ENCODE assay signal across 10 cellular contexts in genomic region chr14:78254911-78255431, GRCh38.
DNase-seq lines count a peak whose midpoint lies in the region; ATAC-seq and TF ChIP-seq lines count a peak whose summit lies in the region.
"Had no signal": no experiment of that assay in that cellular context is flagged by ENCODE, and none has a peak within 500 bp of the region (broad histone marks: within the 10 kb centered on the region; RNA-seq: fewer than 3 reads in every experiment).

No MANE protein-coding gene starts in this region.

- no peaks in the 10 kb centered on the region for H3K9me2 ChIP-seq in PC-9 (ENCODE audit: insufficient read depth)

- no peak overlapping the region for H2AFZ ChIP-seq in PC-9

- no TSS peak for BruUV-seq in PC-9 (replicated peaks; lab: Mats Ljungman, UMichigan)

- H3K27ac ChIP-seq in SJCRH30 = no peak overlapping the region
- H3K27ac ChIP-seq in PC-9 = no peak overlapping the region
- H3K27ac ChIP-seq: upper lobe of right lung had no signal

- CTCF ChIA-PET in PC-9 (lab: Charles Lee) = no interaction called here

- H3K79me2 ChIP-seq in PC-9 (ENCODE audit: low read depth) = no peaks in the 10 kb centered on the region

- H3K4me2 ChIP-seq in PC-9 = no peak overlapping the region

- intact Hi-C loops in PC-9 (cut with micrococcal nuclease; ENCODE audit: unreplicated experiment) = no loop called here

- no peaks in the 10 kb centered on the region for H3K9me3 ChIP-seq in SJCRH30 (replicated peaks)
- no peaks in the 10 kb centered on the region; the same call in 1 of the 2 replicates for H3K9me3 ChIP-seq in PC-9 (ENCODE audit: insufficient read depth, low read depth)
- H3K9me3 ChIP-seq: upper lobe of right lung had no signal

- POLR2A ChIA-PET in PC-9 (lab: Charles Lee; ENCODE audit: unreplicated experiment) = no interaction called here

- H3K36me3 ChIP-seq in GM06990 (ENCODE audit: control insufficient read depth, insufficient read depth, low read length) = no peaks in the 10 kb centered on the region
- no peaks in the 10 kb centered on the region for H3K36me3 ChIP-seq in SJCRH30
- no peaks in the 10 kb centered on the region for H3K36me3 ChIP-seq in PC-9 (ENCODE audit: low read depth)
- H3K36me3 ChIP-seq: upper lobe of right lung had no signal

- no peak for ATAC-seq in HG02973 (IDR thresholded peaks at IDR 0.05; ENCODE audit: unreplicated experiment)
- ATAC-seq: upper lobe of right lung had no signal

- H3K27me3 ChIP-seq in GM06990 (replicated peaks; ENCODE audit: control insufficient read depth, insufficient read depth, low read length) (no peaks in the 10 kb centered on the region; the same call in 1 of the 2 replicates), SJCRH30 (no peaks in the 10 kb centered on the region), PC-9 (ENCODE audit: insufficient read depth, low read depth) (peaks cover 53% of the 10 kb centered on the region)
- H3K27me3 ChIP-seq: upper lobe of right lung had no signal

- H3K4me3 ChIP-seq in GM06990 (replicated peaks; ENCODE audit: low read depth, low read length) (no peak overlapping the region), SJCRH30 (no peak overlapping the region), PC-9 (no peak overlapping the region)
- H3K4me3 ChIP-seq: upper lobe of right lung had no signal

- TF ChIP-seq CTCF in GM06990 (IDR thresholded peaks at IDR 0.05; ENCODE audit: insufficient read depth, low read length, poor library complexity, severe bottlenecking) (no peak), PC-9 (conservative IDR thresholded peaks at IDR 0.05) (no peak)

- H3F3A ChIP-seq in PC-9 (ENCODE audit: insufficient read depth, low read depth) = no peaks in the 10 kb centered on the region

- H3K4me1 ChIP-seq in SJCRH30 (no peaks in the 10 kb centered on the region), PC-9 (replicated peaks; ENCODE audit: insufficient read depth) (no peaks in the 10 kb centered on the region)
- H3K4me1 ChIP-seq: upper lobe of right lung had no signal

- H4K20me1 ChIP-seq in PC-9 (ENCODE audit: insufficient read depth) = no peaks in the 10 kb centered on the region; the same call in 1 of the 2 replicates

- DNase-seq in GM06990 (ENCODE audit: extremely low read depth, insufficient read length) (peak; percentile 9), MV-4-11 (lab: John Stamatoyannopoulos, UW) (peak; percentile 89), SJCRH30 (peak; percentile 6 to 16), middle frontal gyrus (ENCODE audit: extremely low spot score, low spot score) (peak; percentile 14), Kasumi-1 (lab: John Stamatoyannopoulos, UW) (no peak), PC-9 (no peak), NCI-H526 (lab: John Stamatoyannopoulos, UW) (no peak)
- DNase-seq: retina, upper lobe of right lung had no signal

Comparison
In these comparisons a context has a peak if more than half of its experiments do, and no peak if none do; other contexts are left out.
1. DNase-seq: peak in GM06990 (single experiment), MV-4-11 (single experiment), SJCRH30 (2 of 2) and middle frontal gyrus (single experiment); none in Kasumi-1 (0 of 2), PC-9 (0 of 2) and NCI-H526 (0 of 2).